Comparison of ENCODE assay signal across 30 cellular contexts in genomic region chr17:27872776-27873175, GRCh38.
"Had no signal": no experiment of that assay in that cellular context is flagged by ENCODE, and none has a peak within 500 bp of the region (broad histone marks: within the 10 kb centered on the region; RNA-seq: fewer than 3 reads in every experiment).

No MANE protein-coding gene starts in this region.

- H3K27ac ChIP-seq: adrenal gland, ascending aorta, body of pancreas, brain microvascular endothelial cell, breast epithelium, cardiac muscle cell had no signal

- DNase-seq: activated effector memory CD4-positive, alpha-beta T cell treated with anti-CD3 and anti-CD28 coated beads, Interleukin-2, amount 50 U/mL, for 16 hours; activated effector memory CD4-positive, alpha-beta T cell treated with Interleukin-2 at 50 U/mL for 16 hours; activated gamma-delta T cell; activated gamma-delta T cell treated with Interleukin-2 at 50 U/mL for 16 hours; activated naive CD4-positive, alpha-beta T cell; activated naive CD4-positive, alpha-beta T cell treated with anti-CD3 and anti-CD28 coated beads for 36 hours; activated naive CD4-positive, alpha-beta T cell treated with anti-CD3 and anti-CD28 coated beads, Interleukin-2, amount 10 ng/mL, durations not matched to agents 7 days and 5 days; activated naive CD4-positive, alpha-beta T cell treated with anti-CD3 and anti-CD28 coated beads, Interleukin-2, amount 50 U/mL, for 16 hours; activated naive CD4-positive, alpha-beta T cell treated with Interleukin-2 at 50 U/mL for 16 hours; activated naive CD8-positive, alpha-beta T cell treated with anti-CD3 and anti-CD28 coated beads for 36 hours; activated naive CD8-positive, alpha-beta T cell treated with anti-CD3 and anti-CD28 coated beads, Interleukin-2, amount 10 ng/mL, durations not matched to agents 7 days and 5 days; activated naive CD8-positive, alpha-beta T cell treated with anti-CD3 and anti-CD28 coated beads, Interleukin-2, amount 50 U/mL, for 24 hours; activated T-cell treated with anti-CD3 and anti-CD28 coated beads, Interleukin-2, amount 50 U/mL, for 1 hour; activated T-cell treated with anti-CD3 and anti-CD28 coated beads, Interleukin-2, amount 50 U/mL, for 24 hours; activated T-cell treated with anti-CD3 and anti-CD28 coated beads, Interleukin-2, amount 50 U/mL, for 4 hours; activated T-cell treated with anti-CD3 and anti-CD28 coated beads, Interleukin-2, amount 50 U/mL, for 48 hours; activated T-cell treated with anti-CD3 and anti-CD28 coated beads, Interleukin-2, amount 50 U/mL, for 72 hours; adrenal gland; amniotic stem cell; amygdala; anterior cingulate cortex; aorta; body of pancreas; brain microvascular endothelial cell; caudate nucleus; central memory CD4-positive, alpha-beta T cell; cerebellar nuclear complex had no signal

- H3K4me3 ChIP-seq: adrenal gland, ascending aorta, body of pancreas, breast epithelium, cardiac muscle cell had no signal

- H3K9me3 ChIP-seq: adrenal gland, ascending aorta, body of pancreas, breast epithelium had no signal

- H3K27me3 ChIP-seq: adrenal gland, ascending aorta, body of pancreas, brain microvascular endothelial cell, breast epithelium, cardiac muscle cell had no signal

- H3K4me1 ChIP-seq: adrenal gland, ascending aorta, body of pancreas, breast epithelium had no signal

- H3K36me3 ChIP-seq: adrenal gland, brain microvascular endothelial cell, breast epithelium, cardiac muscle cell had no signal
